In the genomic region with DNA sequence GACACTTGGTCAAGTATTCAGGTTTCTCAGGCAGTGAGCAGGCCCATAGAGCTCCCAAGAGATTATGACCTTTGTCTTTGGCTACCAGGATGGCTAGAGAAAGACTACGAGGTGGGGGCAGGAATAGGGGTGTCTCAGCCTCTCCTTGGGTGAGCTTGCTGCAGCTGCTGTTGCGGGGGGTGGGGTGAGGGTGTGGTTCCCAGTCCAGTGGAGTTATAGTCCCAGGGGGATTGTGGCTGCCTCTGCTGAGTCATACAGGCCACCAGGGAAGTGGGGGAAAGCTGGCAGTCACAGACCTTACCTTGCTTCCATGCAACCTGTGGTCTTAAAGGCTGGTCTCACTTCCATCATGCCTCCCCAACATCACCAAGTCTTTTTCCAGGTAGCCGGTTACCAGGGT, we compare ENCODE assay signal across 11 cellular contexts. TPM values are rescaled to one million over a fixed set of nuclear protein-coding genes. Genes with fewer than 3 reads are reported as not detected.
DNase-seq lines count a peak whose midpoint lies in the region; ATAC-seq and TF ChIP-seq lines count a peak whose summit lies in the region.
"Had no signal": no experiment of that assay in that cellular context is flagged by ENCODE, and none has a peak within 500 bp of the region (broad histone marks: within the 10 kb centered on the region; RNA-seq: fewer than 3 reads in every experiment).

No MANE protein-coding gene starts in this region.

- H3K9ac ChIP-seq in neural progenitor cell: no peak overlapping the region

- POLR2A ChIA-PET in activated CD4-positive, alpha-beta memory T cell treated with anti-CD3 and anti-CD28 coated beads for 36 hours (lab: Charles Lee): no interaction called here

- peaks cover 11% of the 10 kb centered on the region for H4K20me1 ChIP-seq in neural progenitor cell (ENCODE audit: low read depth)

- H3F3A ChIP-seq in neural progenitor cell (ENCODE audit: low read depth): no peaks in the 10 kb centered on the region

- no peaks in the 10 kb centered on the region for H3K27me3 Mint-ChIP-seq in chondrocyte (ENCODE audit: low read depth)
- no peaks in the 10 kb centered on the region for H3K27me3 Mint-ChIP-seq in activated CD4-positive, alpha-beta memory T cell treated with anti-CD3 and anti-CD28 coated beads for 36 hours
- H3K27me3 Mint-ChIP-seq in neural progenitor cell (ENCODE audit: insufficient read depth, low read depth): peaks cover 5% of the 10 kb centered on the region
- no peaks in the 10 kb centered on the region for H3K27me3 Mint-ChIP-seq in activated CD4-positive, alpha-beta T cell treated with anti-CD3 and anti-CD28 coated beads, Interleukin-2, amount 10 ng/mL, durations not matched to agents 24 days and 14 days

- ATAC-seq in GM21390 (IDR thresholded peaks at IDR 0.05; ENCODE audit: unreplicated experiment): peak; percentile 68
- ATAC-seq in HG03457 (IDR thresholded peaks at IDR 0.05; ENCODE audit: unreplicated experiment): peak; percentile 43

- H3K27me3 ChIP-seq in neural progenitor cell: no peaks in the 10 kb centered on the region
- H3K27me3 ChIP-seq: adrenal gland had no signal

- H3K79me2 ChIP-seq in neural progenitor cell (ENCODE audit: low read depth): peaks cover 97% of the 10 kb centered on the region

- H3K27ac Mint-ChIP-seq in chondrocyte (ENCODE audit: unreplicated experiment): peak overlapping the region; percentile 8
- no peak overlapping the region for H3K27ac Mint-ChIP-seq in activated CD4-positive, alpha-beta memory T cell treated with anti-CD3 and anti-CD28 coated beads for 36 hours
- no peak overlapping the region for H3K27ac Mint-ChIP-seq in neural progenitor cell
- H3K27ac Mint-ChIP-seq in activated CD4-positive, alpha-beta T cell treated with anti-CD3 and anti-CD28 coated beads, Interleukin-2, amount 10 ng/mL, durations not matched to agents 24 days and 14 days: no peak overlapping the region

- DNase-seq in EH (ENCODE audit: low read depth) (peak; percentile 54), chondrocyte (ENCODE audit: low spot score) (no peak), neural progenitor cell (ENCODE audit: low spot score) (no peak)
- DNase-seq in activated CD4-positive, alpha-beta memory T cell treated with anti-CD3 and anti-CD28 coated beads for 36 hours: no peak
- no peak for DNase-seq in NK-92 treated with Interleukin-12 subunit alpha and Interleukin-12 subunit beta, amount 100 ng/mL, for 24 hours (lab: John Stamatoyannopoulos, UW)
- no peak for DNase-seq in activated CD4-positive, alpha-beta T cell treated with anti-CD3 and anti-CD28 coated beads, Interleukin-2, amount 10 ng/mL, durations not matched to agents 24 days and 14 days
- DNase-seq: adrenal gland, head of caudate nucleus, nucleus accumbens had no signal

- H3K4me1 ChIP-seq in neural progenitor cell: peaks cover 11% of the 10 kb centered on the region

- H3K4me1 Mint-ChIP-seq in chondrocyte (ENCODE audit: low read depth) (peaks cover 34% of the 10 kb centered on the region), neural progenitor cell (peaks cover 5% of the 10 kb centered on the region)
- H3K4me1 Mint-ChIP-seq in activated CD4-positive, alpha-beta memory T cell treated with anti-CD3 and anti-CD28 coated beads for 36 hours (ENCODE audit: low read depth): peaks cover 43% of the 10 kb centered on the region
- H3K4me1 Mint-ChIP-seq in activated CD4-positive, alpha-beta T cell treated with anti-CD3 and anti-CD28 coated beads, Interleukin-2, amount 10 ng/mL, durations not matched to agents 24 days and 14 days: peaks cover 24% of the 10 kb centered on the region

- H3K9me3 ChIP-seq in neural progenitor cell (ENCODE audit: low read depth): peaks cover 8% of the 10 kb centered on the region

- CTCF ChIA-PET in activated CD4-positive, alpha-beta memory T cell treated with anti-CD3 and anti-CD28 coated beads for 36 hours (lab: Charles Lee): no interaction called here

- TF ChIP-seq CTCF in chondrocyte (IDR thresholded peaks at IDR 0.05) (no peak), neural progenitor cell (IDR thresholded peaks at IDR 0.05) (no peak)

- no peak overlapping the region for H3K27ac ChIP-seq in neural progenitor cell
- H3K27ac ChIP-seq: adrenal gland had no signal

- peaks cover 6% of the 10 kb centered on the region for H3K36me3 Mint-ChIP-seq in chondrocyte (ENCODE audit: low read depth)
- H3K36me3 Mint-ChIP-seq in activated CD4-positive, alpha-beta memory T cell treated with anti-CD3 and anti-CD28 coated beads for 36 hours: peaks cover 19% of the 10 kb centered on the region
- H3K36me3 Mint-ChIP-seq in neural progenitor cell: peaks cover 19% of the 10 kb centered on the region
- peaks cover 28% of the 10 kb centered on the region for H3K36me3 Mint-ChIP-seq in activated CD4-positive, alpha-beta T cell treated with anti-CD3 and anti-CD28 coated beads, Interleukin-2, amount 10 ng/mL, durations not matched to agents 24 days and 14 days (ENCODE audit: low read depth)

- H3K36me3 ChIP-seq in neural progenitor cell: peaks cover 6% of the 10 kb centered on the region
- H3K36me3 ChIP-seq: adrenal gland had no signal

- H2AFZ ChIP-seq in neural progenitor cell (replicated peaks): no peak overlapping the region

- intact Hi-C loops in activated CD4-positive, alpha-beta memory T cell treated with anti-CD3 and anti-CD28 coated beads for 36 hours (cut with micrococcal nuclease): no loop called here
- intact Hi-C loops in activated CD4-positive, alpha-beta T cell treated with anti-CD3 and anti-CD28 coated beads, Interleukin-2, amount 10 ng/mL, durations not matched to agents 24 days and 14 days (cut with micrococcal nuclease): no loop called here

- no peak overlapping the region for H3K4me3 ChIP-seq in neural progenitor cell
- H3K4me3 ChIP-seq: adrenal gland had no signal

- H3K4me3 Mint-ChIP-seq in chondrocyte (ENCODE audit: unreplicated experiment): no peak overlapping the region
- H3K4me3 Mint-ChIP-seq in activated CD4-positive, alpha-beta memory T cell treated with anti-CD3 and anti-CD28 coated beads for 36 hours: no peak overlapping the region
- H3K4me3 Mint-ChIP-seq in neural progenitor cell: no peak overlapping the region
- H3K4me3 Mint-ChIP-seq in activated CD4-positive, alpha-beta T cell treated with anti-CD3 and anti-CD28 coated beads, Interleukin-2, amount 10 ng/mL, durations not matched to agents 24 days and 14 days: no peak overlapping the region

- H3K9me3 Mint-ChIP-seq in chondrocyte (ENCODE audit: low read depth) (peaks cover 11% of the 10 kb centered on the region), neural progenitor cell (peaks cover 41% of the 10 kb centered on the region)
- peaks cover 14% of the 10 kb centered on the region for H3K9me3 Mint-ChIP-seq in activated CD4-positive, alpha-beta memory T cell treated with anti-CD3 and anti-CD28 coated beads for 36 hours
- peaks cover 9% of the 10 kb centered on the region for H3K9me3 Mint-ChIP-seq in activated CD4-positive, alpha-beta T cell treated with anti-CD3 and anti-CD28 coated beads, Interleukin-2, amount 10 ng/mL, durations not matched to agents 24 days and 14 days

- H3K4me2 ChIP-seq in neural progenitor cell: no peak overlapping the region

RNA-seq across cellular contexts. Expression of gene ATP2C1, which starts 31.7 kb away (rescaled TPM):
- total RNA-seq in chondrocyte (62.5 to 79.8 TPM (median 64.3 TPM) in 3 replicates), neural progenitor cell (ENCODE audit: low replicate concordance) (64.5 and 161 TPM in 2 replicates)
- total RNA-seq in activated CD4-positive, alpha-beta memory T cell treated with anti-CD3 and anti-CD28 coated beads for 36 hours: 10 to 100 TPM; 49.8 to 53.2 TPM
- total RNA-seq in activated CD4-positive, alpha-beta T cell treated with anti-CD3 and anti-CD28 coated beads, Interleukin-2, amount 10 ng/mL, durations not matched to agents 24 days and 14 days: 59.1 and 61.7 TPM in 2 replicates
